ENCODE assay signal across 1 cellular context in the genomic region with DNA sequence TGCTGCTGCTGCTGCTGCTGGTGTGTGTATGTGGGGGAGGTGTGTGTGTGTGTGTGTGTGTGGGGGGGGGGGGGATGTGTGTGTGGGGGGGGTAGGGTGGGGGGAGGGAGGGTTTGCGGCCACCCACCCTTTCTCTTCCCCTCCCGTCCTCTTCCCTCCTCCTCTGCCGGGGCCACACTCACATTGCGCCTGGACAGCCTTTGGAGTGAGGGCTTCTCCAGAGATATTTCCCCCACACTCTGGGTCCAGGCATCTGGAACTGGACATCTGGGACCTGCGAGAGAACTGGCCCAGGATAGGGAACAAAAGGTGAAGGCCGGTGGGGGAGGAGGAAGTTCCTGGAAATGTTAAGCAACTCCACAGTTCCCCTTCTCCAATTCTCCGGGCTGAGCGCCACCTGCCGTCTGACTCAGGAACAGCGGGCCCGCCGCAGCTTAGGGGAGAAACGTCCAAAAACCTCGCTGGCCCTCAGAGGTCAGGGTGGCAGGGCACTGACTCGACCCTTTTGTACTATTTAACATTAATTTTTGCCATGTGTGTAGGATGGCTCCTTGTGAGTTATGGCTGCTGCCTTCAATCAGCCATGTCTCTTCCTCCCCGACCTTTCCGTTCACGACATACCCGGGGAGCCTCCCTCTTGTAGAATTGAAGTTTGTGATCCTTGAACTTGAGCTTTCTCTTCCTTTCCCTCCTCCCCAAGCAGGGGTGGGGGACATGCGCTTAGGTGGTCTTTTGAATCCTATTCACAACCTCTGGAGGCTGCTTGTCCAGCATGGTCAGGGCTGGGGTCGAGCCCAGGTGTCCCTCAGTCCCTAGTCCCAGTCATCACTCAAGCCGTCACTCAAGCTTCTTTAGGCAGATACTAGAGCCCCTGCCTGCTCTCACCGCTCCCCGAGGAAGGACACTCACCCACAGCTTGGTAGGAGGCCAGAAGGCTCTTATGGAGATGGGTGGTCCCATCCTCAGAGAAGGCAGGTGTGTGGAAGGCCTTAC.
A peak's percentile ranks its signal among the peaks of the same experiment; 100 is the strongest.
TF ChIP-seq lines count a peak whose summit lies in the region.

TSS of gene C1RL (minus strand) at position 287 of the 993 bp plus-strand sequence. CDS start at position 253, 34 bp downstream.

TF ChIP-seq in HepG2, 621 proteins besides CTCF, POLR2A, EP300 and RAD21 (continued from another document and continues in another):
- TF ChIP-seq, protein P1, sequence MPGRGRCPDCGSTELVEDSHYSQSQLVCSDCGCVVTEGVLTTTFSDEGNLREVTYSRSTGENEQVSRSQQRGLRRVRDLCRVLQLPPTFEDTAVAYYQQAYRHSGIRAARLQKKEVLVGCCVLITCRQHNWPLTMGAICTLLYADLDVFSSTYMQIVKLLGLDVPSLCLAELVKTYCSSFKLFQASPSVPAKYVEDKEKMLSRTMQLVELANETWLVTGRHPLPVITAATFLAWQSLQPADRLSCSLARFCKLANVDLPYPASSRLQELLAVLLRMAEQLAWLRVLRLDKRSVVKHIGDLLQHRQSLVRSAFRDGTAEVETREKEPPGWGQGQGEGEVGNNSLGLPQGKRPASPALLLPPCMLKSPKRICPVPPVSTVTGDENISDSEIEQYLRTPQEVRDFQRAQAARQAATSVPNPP (CRISPR knock-in tag; IDR thresholded peaks at IDR 0.05), result no peak
- TF ChIP-seq CBX2 (IDR thresholded peaks at IDR 0.05; ENCODE audit: low read depth, low read length) (no peak), CBX2 (CRISPR knock-in tag; IDR thresholded peaks at IDR 0.05; ENCODE audit: low read depth) (no peak), ZNF563 (CRISPR knock-in tag; IDR thresholded peaks at IDR 0.05) (no peak), SNRNP70 (IDR thresholded peaks at IDR 0.05; ENCODE audit: low read depth, low read length) (no peak), ZBTB42 (CRISPR knock-in tag; IDR thresholded peaks at IDR 0.05) (no peak), PHF5A (CRISPR knock-in tag; IDR thresholded peaks at IDR 0.05; ENCODE audit: low read depth, unreplicated experiment) (peak; percentile 54), SIX1 (CRISPR knock-in tag; IDR thresholded peaks at IDR 0.05; ENCODE audit: borderline replicate concordance) (no peak), GATAD1 (CRISPR knock-in tag; IDR thresholded peaks at IDR 0.05) (peak; percentile 61; the same call in 1 of the 2 replicates), MED8 (CRISPR knock-in tag; IDR thresholded peaks at IDR 0.05; ENCODE audit: insufficient replicate concordance) (no peak), ZNF160 (CRISPR knock-in tag; IDR thresholded peaks at IDR 0.05) (no peak), MTF2 (CRISPR knock-in tag; IDR thresholded peaks at IDR 0.05; ENCODE audit: borderline replicate concordance) (no peak), ZIK1 (CRISPR knock-in tag; IDR thresholded peaks at IDR 0.05; ENCODE audit: borderline replicate concordance, low read depth) (0 out of 2 replicates have a peak, but pooled peaks have one; percentile 46), HNF4G (IDR thresholded peaks at IDR 0.05; ENCODE audit: borderline replicate concordance, low read depth, low read length) (0 out of 2 replicates have a peak, but pooled peaks have one; percentile 6), HNF4G (CRISPR knock-in tag; IDR thresholded peaks at IDR 0.05; ENCODE audit: borderline replicate concordance, low read depth) (peak; percentile 72; the same call in 1 of the 2 replicates), THRA (CRISPR knock-in tag; IDR thresholded peaks at IDR 0.05; ENCODE audit: borderline replicate concordance) (peak; percentile 83; the same call in 1 of the 2 replicates), SPEN (CRISPR knock-in tag; IDR thresholded peaks at IDR 0.05; ENCODE audit: low read depth) (no peak), ETV6 (CRISPR knock-in tag; conservative IDR thresholded peaks at IDR 0.05) (0 out of 2 replicates have a peak, but pooled peaks have one; percentile 73)
- TF ChIP-seq, protein P2, sequence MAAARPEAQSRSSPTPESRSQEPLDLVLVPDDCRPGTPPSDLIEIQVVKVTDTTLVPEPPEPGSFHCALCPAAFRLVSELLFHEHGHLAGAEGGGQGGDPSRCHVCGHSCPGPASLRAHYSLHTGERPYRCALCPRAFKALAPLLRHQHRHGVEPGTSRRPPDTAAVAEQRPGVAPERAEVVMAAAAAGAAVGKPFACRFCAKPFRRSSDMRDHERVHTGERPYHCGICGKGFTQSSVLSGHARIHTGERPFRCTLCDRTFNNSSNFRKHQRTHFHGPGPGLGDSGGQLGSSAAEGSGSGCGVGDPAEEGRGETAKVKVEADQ (CRISPR knock-in tag; IDR thresholded peaks at IDR 0.05; ENCODE audit: borderline replicate concordance), result no peak
- TF ChIP-seq, protein P3, sequence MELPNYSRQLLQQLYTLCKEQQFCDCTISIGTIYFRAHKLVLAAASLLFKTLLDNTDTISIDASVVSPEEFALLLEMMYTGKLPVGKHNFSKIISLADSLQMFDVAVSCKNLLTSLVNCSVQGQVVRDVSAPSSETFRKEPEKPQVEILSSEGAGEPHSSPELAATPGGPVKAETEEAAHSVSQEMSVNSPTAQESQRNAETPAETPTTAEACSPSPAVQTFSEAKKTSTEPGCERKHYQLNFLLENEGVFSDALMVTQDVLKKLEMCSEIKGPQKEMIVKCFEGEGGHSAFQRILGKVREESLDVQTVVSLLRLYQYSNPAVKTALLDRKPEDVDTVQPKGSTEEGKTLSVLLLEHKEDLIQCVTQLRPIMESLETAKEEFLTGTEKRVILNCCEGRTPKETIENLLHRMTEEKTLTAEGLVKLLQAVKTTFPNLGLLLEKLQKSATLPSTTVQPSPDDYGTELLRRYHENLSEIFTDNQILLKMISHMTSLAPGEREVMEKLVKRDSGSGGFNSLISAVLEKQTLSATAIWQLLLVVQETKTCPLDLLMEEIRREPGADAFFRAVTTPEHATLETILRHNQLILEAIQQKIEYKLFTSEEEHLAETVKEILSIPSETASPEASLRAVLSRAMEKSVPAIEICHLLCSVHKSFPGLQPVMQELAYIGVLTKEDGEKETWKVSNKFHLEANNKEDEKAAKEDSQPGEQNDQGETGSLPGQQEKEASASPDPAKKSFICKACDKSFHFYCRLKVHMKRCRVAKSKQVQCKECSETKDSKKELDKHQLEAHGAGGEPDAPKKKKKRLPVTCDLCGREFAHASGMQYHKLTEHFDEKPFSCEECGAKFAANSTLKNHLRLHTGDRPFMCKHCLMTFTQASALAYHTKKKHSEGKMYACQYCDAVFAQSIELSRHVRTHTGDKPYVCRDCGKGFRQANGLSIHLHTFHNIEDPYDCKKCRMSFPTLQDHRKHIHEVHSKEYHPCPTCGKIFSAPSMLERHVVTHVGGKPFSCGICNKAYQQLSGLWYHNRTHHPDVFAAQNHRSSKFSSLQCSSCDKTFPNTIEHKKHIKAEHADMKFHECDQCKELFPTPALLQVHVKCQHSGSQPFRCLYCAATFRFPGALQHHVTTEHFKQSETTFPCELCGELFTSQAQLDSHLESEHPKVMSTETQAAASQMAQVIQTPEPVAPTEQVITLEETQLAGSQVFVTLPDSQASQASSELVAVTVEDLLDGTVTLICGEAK (IDR thresholded peaks at IDR 0.05), result no peak
- TF ChIP-seq, protein P3 (CRISPR knock-in tag; IDR thresholded peaks at IDR 0.05), result no peak
- TF ChIP-seq, protein P4, sequence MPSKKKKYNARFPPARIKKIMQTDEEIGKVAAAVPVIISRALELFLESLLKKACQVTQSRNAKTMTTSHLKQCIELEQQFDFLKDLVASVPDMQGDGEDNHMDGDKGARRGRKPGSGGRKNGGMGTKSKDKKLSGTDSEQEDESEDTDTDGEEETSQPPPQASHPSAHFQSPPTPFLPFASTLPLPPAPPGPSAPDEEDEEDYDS (CRISPR knock-in tag; IDR thresholded peaks at IDR 0.05), result peak; percentile 54
- TF ChIP-seq, protein P5, sequence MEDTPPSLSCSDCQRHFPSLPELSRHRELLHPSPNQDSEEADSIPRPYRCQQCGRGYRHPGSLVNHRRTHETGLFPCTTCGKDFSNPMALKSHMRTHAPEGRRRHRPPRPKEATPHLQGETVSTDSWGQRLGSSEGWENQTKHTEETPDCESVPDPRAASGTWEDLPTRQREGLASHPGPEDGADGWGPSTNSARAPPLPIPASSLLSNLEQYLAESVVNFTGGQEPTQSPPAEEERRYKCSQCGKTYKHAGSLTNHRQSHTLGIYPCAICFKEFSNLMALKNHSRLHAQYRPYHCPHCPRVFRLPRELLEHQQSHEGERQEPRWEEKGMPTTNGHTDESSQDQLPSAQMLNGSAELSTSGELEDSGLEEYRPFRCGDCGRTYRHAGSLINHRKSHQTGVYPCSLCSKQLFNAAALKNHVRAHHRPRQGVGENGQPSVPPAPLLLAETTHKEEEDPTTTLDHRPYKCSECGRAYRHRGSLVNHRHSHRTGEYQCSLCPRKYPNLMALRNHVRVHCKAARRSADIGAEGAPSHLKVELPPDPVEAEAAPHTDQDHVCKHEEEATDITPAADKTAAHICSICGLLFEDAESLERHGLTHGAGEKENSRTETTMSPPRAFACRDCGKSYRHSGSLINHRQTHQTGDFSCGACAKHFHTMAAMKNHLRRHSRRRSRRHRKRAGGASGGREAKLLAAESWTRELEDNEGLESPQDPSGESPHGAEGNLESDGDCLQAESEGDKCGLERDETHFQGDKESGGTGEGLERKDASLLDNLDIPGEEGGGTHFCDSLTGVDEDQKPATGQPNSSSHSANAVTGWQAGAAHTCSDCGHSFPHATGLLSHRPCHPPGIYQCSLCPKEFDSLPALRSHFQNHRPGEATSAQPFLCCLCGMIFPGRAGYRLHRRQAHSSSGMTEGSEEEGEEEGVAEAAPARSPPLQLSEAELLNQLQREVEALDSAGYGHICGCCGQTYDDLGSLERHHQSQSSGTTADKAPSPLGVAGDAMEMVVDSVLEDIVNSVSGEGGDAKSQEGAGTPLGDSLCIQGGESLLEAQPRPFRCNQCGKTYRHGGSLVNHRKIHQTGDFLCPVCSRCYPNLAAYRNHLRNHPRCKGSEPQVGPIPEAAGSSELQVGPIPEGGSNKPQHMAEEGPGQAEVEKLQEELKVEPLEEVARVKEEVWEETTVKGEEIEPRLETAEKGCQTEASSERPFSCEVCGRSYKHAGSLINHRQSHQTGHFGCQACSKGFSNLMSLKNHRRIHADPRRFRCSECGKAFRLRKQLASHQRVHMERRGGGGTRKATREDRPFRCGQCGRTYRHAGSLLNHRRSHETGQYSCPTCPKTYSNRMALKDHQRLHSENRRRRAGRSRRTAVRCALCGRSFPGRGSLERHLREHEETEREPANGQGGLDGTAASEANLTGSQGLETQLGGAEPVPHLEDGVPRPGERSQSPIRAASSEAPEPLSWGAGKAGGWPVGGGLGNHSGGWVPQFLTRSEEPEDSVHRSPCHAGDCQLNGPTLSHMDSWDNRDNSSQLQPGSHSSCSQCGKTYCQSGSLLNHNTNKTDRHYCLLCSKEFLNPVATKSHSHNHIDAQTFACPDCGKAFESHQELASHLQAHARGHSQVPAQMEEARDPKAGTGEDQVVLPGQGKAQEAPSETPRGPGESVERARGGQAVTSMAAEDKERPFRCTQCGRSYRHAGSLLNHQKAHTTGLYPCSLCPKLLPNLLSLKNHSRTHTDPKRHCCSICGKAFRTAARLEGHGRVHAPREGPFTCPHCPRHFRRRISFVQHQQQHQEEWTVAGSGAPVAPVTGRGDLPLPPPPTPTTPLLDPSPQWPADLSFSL (CRISPR knock-in tag; IDR thresholded peaks at IDR 0.05), result peak; percentile 27; the same call in 1 of the 2 replicates
